Comparison of ENCODE assay signal across 8 cellular contexts in genomic region chr6:85641522-85641915, GRCh38. TPM values are rescaled to one million over a fixed set of nuclear protein-coding genes. Genes with fewer than 3 reads are reported as not detected.
DNase-seq lines count a peak whose midpoint lies in the region; ATAC-seq and TF ChIP-seq lines count a peak whose summit lies in the region.

No MANE protein-coding gene starts in this region.

- no peaks in the 10 kb centered on the region for H3K9me3 Mint-ChIP-seq in activated CD8-positive, alpha-beta memory T cell treated with anti-CD3 and anti-CD28 coated beads, Interleukin-2, amount 10 ng/mL, durations not matched to agents 7 days and 5 days (ENCODE audit: low read depth)

- no peaks in the 10 kb centered on the region for H3K27me3 Mint-ChIP-seq in activated CD8-positive, alpha-beta memory T cell treated with anti-CD3 and anti-CD28 coated beads, Interleukin-2, amount 10 ng/mL, durations not matched to agents 7 days and 5 days
- no peaks in the 10 kb centered on the region for H3K27me3 Mint-ChIP-seq in T-helper 17 cell

- H3K27ac Mint-ChIP-seq in activated CD8-positive, alpha-beta memory T cell treated with anti-CD3 and anti-CD28 coated beads, Interleukin-2, amount 10 ng/mL, durations not matched to agents 7 days and 5 days, result peak overlapping the region; percentile 93
- H3K27ac Mint-ChIP-seq in T-helper 17 cell, result peak overlapping the region; percentile 97

- no peaks in the 10 kb centered on the region for H3K27me3 ChIP-seq in psoas muscle (ENCODE audit: insufficient read depth in 3 of 3, low read length in 2 of 3)

- WGBS in psoas muscle, 3 donors, result 0 to 2% (median 1%) methylated on average over 14 of the region's 14 CpGs

- H3K4me1 ChIP-seq in psoas muscle, result peaks cover 49% of the 10 kb centered on the region

- H3K27ac ChIP-seq in psoas muscle, result peak overlapping the region; percentile 97

- peaks cover 53% of the 10 kb centered on the region for H3K4me1 Mint-ChIP-seq in activated CD8-positive, alpha-beta memory T cell treated with anti-CD3 and anti-CD28 coated beads, Interleukin-2, amount 10 ng/mL, durations not matched to agents 7 days and 5 days
- H3K4me1 Mint-ChIP-seq in T-helper 17 cell, result peaks cover 50% of the 10 kb centered on the region

- H3K36me3 ChIP-seq in psoas muscle (ENCODE audit: insufficient read depth in 1 of 2, low read depth in 1 of 2), result peaks cover 4 to 48% of the 10 kb centered on the region in 2 donors

- CTCF ChIA-PET in activated CD8-positive, alpha-beta memory T cell treated with anti-CD3 and anti-CD28 coated beads, Interleukin-2, amount 10 ng/mL, durations not matched to agents 7 days and 5 days (lab: Charles Lee), result interaction anchor here (0.8 to 7.5 kb wide), 4 partner anchors 10 to 48 kb away, joined by 3 to 75 read pairs (median 17); partner anchors contain the start of gene SNX14

- peaks cover 47% of the 10 kb centered on the region for H3K36me3 Mint-ChIP-seq in activated CD8-positive, alpha-beta memory T cell treated with anti-CD3 and anti-CD28 coated beads, Interleukin-2, amount 10 ng/mL, durations not matched to agents 7 days and 5 days
- peaks cover 24% of the 10 kb centered on the region for H3K36me3 Mint-ChIP-seq in T-helper 17 cell (ENCODE audit: low read depth)

- peak overlapping the region; percentile 84 to 96 for H3K4me3 ChIP-seq in foreskin fibroblast (ENCODE audit: low read depth in 1 of 2, low read length in 2 of 2)
- peak overlapping the region; percentile 87 for H3K4me3 ChIP-seq in psoas muscle

- intact Hi-C loops in psoas muscle (cut with DNase I), result loop anchor here (2.0 to 5.0 kb wide), 2 partner anchors 45 to 49 kb away; partner anchors contain the start of gene SNX14 (in 1 of the 2)

- H3K4me3 Mint-ChIP-seq in activated CD8-positive, alpha-beta memory T cell treated with anti-CD3 and anti-CD28 coated beads, Interleukin-2, amount 10 ng/mL, durations not matched to agents 7 days and 5 days, result peak overlapping the region; percentile 92
- peak overlapping the region; percentile 100 for H3K4me3 Mint-ChIP-seq in T-helper 17 cell

- no peak for ATAC-seq in activated CD8-positive, alpha-beta memory T cell treated with anti-CD3 and anti-CD28 coated beads, Interleukin-2, amount 10 ng/mL, durations not matched to agents 7 days and 5 days
- ATAC-seq in T-helper 17 cell, result no peak
- no peak for ATAC-seq in psoas muscle
- ATAC-seq in HG03135 (IDR thresholded peaks at IDR 0.05; ENCODE audit: unreplicated experiment), result no peak
- no peak for ATAC-seq in esophagus mucosa
- ATAC-seq in GM18861 (IDR thresholded peaks at IDR 0.05; ENCODE audit: unreplicated experiment), result no peak

- no peak for DNase-seq in activated CD8-positive, alpha-beta memory T cell treated with anti-CD3 and anti-CD28 coated beads, Interleukin-2, amount 10 ng/mL, durations not matched to agents 7 days and 5 days
- DNase-seq in activated CD8-positive, alpha-beta memory T cell treated with anti-CD3 and anti-CD28 coated beads, Interleukin-2, amount 50 U/mL, for 48 hours, result no peak
- DNase-seq in T-helper 17 cell, result no peak
- peak; percentile 8 to 40 for DNase-seq in foreskin fibroblast
- DNase-seq in psoas muscle, result no peak

- TF ChIP-seq CTCF in foreskin fibroblast (IDR thresholded peaks at IDR 0.05; ENCODE audit: low read depth, low read length), result no peak
- TF ChIP-seq CTCF in psoas muscle (IDR thresholded peaks at IDR 0.05), result no peak

- no peaks in the 10 kb centered on the region for H3K9me3 ChIP-seq in T-helper 17 cell (ENCODE audit: control insufficient read depth, low read length, poor library complexity, severe bottlenecking)
- no peaks in the 10 kb centered on the region for H3K9me3 ChIP-seq in psoas muscle

RNA-seq across cellular contexts. Expression of gene SYNCRIP, which starts 1.2 kb away (rescaled TPM):
- total RNA-seq in activated CD8-positive, alpha-beta memory T cell treated with anti-CD3 and anti-CD28 coated beads, Interleukin-2, amount 10 ng/mL, durations not matched to agents 7 days and 5 days, result 100 to 1,000 TPM; 105 to 146 TPM
- total RNA-seq in T-helper 17 cell (10 to 100 TPM; 70.9 to 79.1 TPM), psoas muscle (100 to 1,000 TPM in 2 of 4 donors, 10 to 100 TPM in 2; 59.1 to 122 (median 96.1) TPM), esophagus mucosa (90.9 TPM)
- polyA plus RNA-seq in psoas muscle, result 10 to 100 TPM; 34.8 to 70.3 (median 59.5) TPM

RNA-seq across cellular contexts. Expression of gene SNX14, which starts 47.9 kb away (rescaled TPM):
- total RNA-seq in activated CD8-positive, alpha-beta memory T cell treated with anti-CD3 and anti-CD28 coated beads, Interleukin-2, amount 10 ng/mL, durations not matched to agents 7 days and 5 days, result 10 to 100 TPM; 62.8 to 67.3 TPM
- 10 to 100 TPM; 35.8 to 36.7 TPM for total RNA-seq in T-helper 17 cell
- total RNA-seq in psoas muscle, result 10 to 100 TPM; 13.4 to 17.5 (median 14.6) TPM
- 10 to 100 TPM; 22.7 to 29.9 (median 24.2) TPM for polyA plus RNA-seq in psoas muscle
- total RNA-seq in esophagus mucosa, result 35.2 TPM

Comparison
In these comparisons a context has a peak if more than half of its experiments do, and no peak if none do; other contexts are left out.
1. DNase-seq: peak in foreskin fibroblast (2 of 2); none in activated CD8-positive, alpha-beta memory T cell treated with anti-CD3 and anti-CD28 coated beads, Interleukin-2, amount 10 ng/mL, durations not matched to agents 7 days and 5 days (single experiment), activated CD8-positive, alpha-beta memory T cell treated with anti-CD3 and anti-CD28 coated beads, Interleukin-2, amount 50 U/mL, for 48 hours (single experiment), T-helper 17 cell (0 of 3) and psoas muscle (0 of 2).